26 cellular contexts compared by ENCODE assay signal in the genomic region with DNA sequence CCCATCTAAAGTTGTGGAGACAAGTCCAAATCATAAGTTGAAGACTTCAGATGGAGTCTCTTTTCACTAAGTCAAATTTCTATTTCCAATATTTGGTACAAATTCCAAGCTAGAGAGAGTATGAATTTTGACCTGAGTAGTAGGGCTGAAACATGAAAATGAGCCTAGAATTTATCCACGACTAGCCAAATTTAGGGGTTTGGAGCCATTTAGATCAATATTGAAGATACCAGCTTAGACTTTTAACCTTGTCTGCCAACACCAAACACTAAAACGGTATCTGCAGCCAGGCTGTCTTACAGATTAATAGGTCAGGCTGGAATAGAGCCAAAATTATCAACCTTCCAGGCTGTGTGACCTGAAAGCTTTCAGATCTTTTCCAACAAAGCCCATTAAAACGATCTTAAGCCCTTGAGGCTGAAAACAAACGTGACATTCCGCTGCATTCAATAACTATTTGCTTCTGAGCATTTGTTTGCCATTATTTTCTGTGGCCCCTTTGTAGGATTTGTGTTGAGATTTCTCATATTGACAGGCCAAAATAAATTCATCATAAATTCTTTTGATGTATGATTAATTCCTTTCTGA.
"Had no signal": no experiment of that assay in that cellular context is flagged by ENCODE, and none has a peak within 500 bp of the region (broad histone marks: within the 10 kb centered on the region; RNA-seq: fewer than 3 reads in every experiment).

No MANE protein-coding gene starts in this region.

- H3K9me3 ChIP-seq: colonic mucosa, suprapubic skin, vagina had no signal

- H3K27me3 Mint-ChIP-seq: activated naive CD4-positive, alpha-beta T cell treated with anti-CD3 and anti-CD28 coated beads, Interleukin-2, amount 10 ng/mL, durations not matched to agents 7 days and 5 days; activated naive CD8-positive, alpha-beta T cell treated with anti-CD3 and anti-CD28 coated beads, Interleukin-2, amount 50 U/mL, for 24 hours; central memory CD8-positive, alpha-beta T cell; progenitor cell of endocrine pancreas; stimulated activated naive CD8-positive, alpha-beta T cell treated with anti-CD3 and anti-CD28 coated beads, Interleukin-15, amount 100 ng/mL, for 72 hours had no signal

- DNase-seq: activated CD4-positive, alpha-beta T cell treated with anti-CD3 and anti-CD28 coated beads for 36 hours; activated CD8-positive, alpha-beta T cell treated with anti-CD3 and anti-CD28 coated beads, Interleukin-2, amount 10 ng/mL, durations not matched to agents 7 days and 5 days; activated effector memory CD4-positive, alpha-beta T cell treated with Interleukin-2 at 50 U/mL for 16 hours; activated naive CD4-positive, alpha-beta T cell treated with anti-CD3 and anti-CD28 coated beads, Interleukin-2, amount 10 ng/mL, durations not matched to agents 7 days and 5 days; activated naive CD8-positive, alpha-beta T cell treated with anti-CD3 and anti-CD28 coated beads, Interleukin-2, amount 50 U/mL, for 24 hours; activated T-cell treated with anti-CD3 and anti-CD28 coated beads, Interleukin-2, amount 50 U/mL, for 48 hours; anterior cingulate cortex; brain microvascular endothelial cell; colonic mucosa; endodermal cell; foreskin keratinocyte; hypothalamus; islet precursor cell; left colon; occipital lobe; right cardiac atrium; stimulated activated naive CD8-positive, alpha-beta T cell treated with anti-CD3 and anti-CD28 coated beads, Interleukin-15, amount 100 ng/mL, for 72 hours; trophoblast cell had no signal

- H3K4me1 Mint-ChIP-seq: activated CD4-positive, alpha-beta T cell treated with anti-CD3 and anti-CD28 coated beads for 36 hours; activated naive CD4-positive, alpha-beta T cell treated with anti-CD3 and anti-CD28 coated beads, Interleukin-2, amount 10 ng/mL, durations not matched to agents 7 days and 5 days; activated naive CD8-positive, alpha-beta T cell treated with anti-CD3 and anti-CD28 coated beads, Interleukin-2, amount 50 U/mL, for 24 hours; central memory CD8-positive, alpha-beta T cell; endodermal cell; nephron; stimulated activated naive CD8-positive, alpha-beta T cell treated with anti-CD3 and anti-CD28 coated beads, Interleukin-15, amount 100 ng/mL, for 72 hours; WTC11 had no signal

- H3K4me3 ChIP-seq: colonic mucosa, skin epidermis, suprapubic skin, vagina had no signal

- ATAC-seq: activated CD4-positive, alpha-beta T cell treated with anti-CD3 and anti-CD28 coated beads for 36 hours; activated CD8-positive, alpha-beta T cell treated with anti-CD3 and anti-CD28 coated beads, Interleukin-2, amount 10 ng/mL, durations not matched to agents 7 days and 5 days; activated naive CD8-positive, alpha-beta T cell treated with anti-CD3 and anti-CD28 coated beads, Interleukin-2, amount 50 U/mL, for 24 hours; foreskin keratinocyte; left colon; right cardiac atrium; stimulated activated naive CD8-positive, alpha-beta T cell treated with anti-CD3 and anti-CD28 coated beads, Interleukin-15, amount 100 ng/mL, for 72 hours; WTC11 had no signal

- H3K27me3 ChIP-seq: brain microvascular endothelial cell, colonic mucosa, foreskin keratinocyte, suprapubic skin, vagina had no signal

- H3K36me3 Mint-ChIP-seq: activated naive CD4-positive, alpha-beta T cell treated with anti-CD3 and anti-CD28 coated beads, Interleukin-2, amount 10 ng/mL, durations not matched to agents 7 days and 5 days; WTC11 had no signal

- H3K4me3 Mint-ChIP-seq: activated CD4-positive, alpha-beta T cell treated with anti-CD3 and anti-CD28 coated beads for 36 hours; activated CD8-positive, alpha-beta T cell treated with anti-CD3 and anti-CD28 coated beads, Interleukin-2, amount 10 ng/mL, durations not matched to agents 7 days and 5 days; activated naive CD4-positive, alpha-beta T cell treated with anti-CD3 and anti-CD28 coated beads, Interleukin-2, amount 10 ng/mL, durations not matched to agents 7 days and 5 days; activated naive CD8-positive, alpha-beta T cell treated with anti-CD3 and anti-CD28 coated beads, Interleukin-2, amount 50 U/mL, for 24 hours; central memory CD8-positive, alpha-beta T cell; endodermal cell; mesothelial cell of epicardium; nephron; stimulated activated naive CD8-positive, alpha-beta T cell treated with anti-CD3 and anti-CD28 coated beads, Interleukin-15, amount 100 ng/mL, for 72 hours; WTC11 had no signal

- H3K27ac ChIP-seq: brain microvascular endothelial cell, colonic mucosa, foreskin keratinocyte, skin epidermis, suprapubic skin, vagina had no signal

- H3K27ac Mint-ChIP-seq: activated CD4-positive, alpha-beta T cell treated with anti-CD3 and anti-CD28 coated beads for 36 hours; activated CD8-positive, alpha-beta T cell treated with anti-CD3 and anti-CD28 coated beads, Interleukin-2, amount 10 ng/mL, durations not matched to agents 7 days and 5 days; activated naive CD4-positive, alpha-beta T cell treated with anti-CD3 and anti-CD28 coated beads, Interleukin-2, amount 10 ng/mL, durations not matched to agents 7 days and 5 days; activated naive CD8-positive, alpha-beta T cell treated with anti-CD3 and anti-CD28 coated beads, Interleukin-2, amount 50 U/mL, for 24 hours; endodermal cell; mesothelial cell of epicardium; nephron; progenitor cell of endocrine pancreas; stimulated activated naive CD8-positive, alpha-beta T cell treated with anti-CD3 and anti-CD28 coated beads, Interleukin-15, amount 100 ng/mL, for 72 hours; WTC11 had no signal

- H3K4me1 ChIP-seq: colonic mucosa, foreskin keratinocyte, suprapubic skin, vagina had no signal

- H3K36me3 ChIP-seq: brain microvascular endothelial cell, colonic mucosa, suprapubic skin, vagina had no signal

- H3K9me3 Mint-ChIP-seq: activated naive CD4-positive, alpha-beta T cell treated with anti-CD3 and anti-CD28 coated beads, Interleukin-2, amount 10 ng/mL, durations not matched to agents 7 days and 5 days; endodermal cell; stimulated activated naive CD8-positive, alpha-beta T cell treated with anti-CD3 and anti-CD28 coated beads, Interleukin-15, amount 100 ng/mL, for 72 hours had no signal
